8 cellular contexts compared by ENCODE assay signal in the genomic region with DNA sequence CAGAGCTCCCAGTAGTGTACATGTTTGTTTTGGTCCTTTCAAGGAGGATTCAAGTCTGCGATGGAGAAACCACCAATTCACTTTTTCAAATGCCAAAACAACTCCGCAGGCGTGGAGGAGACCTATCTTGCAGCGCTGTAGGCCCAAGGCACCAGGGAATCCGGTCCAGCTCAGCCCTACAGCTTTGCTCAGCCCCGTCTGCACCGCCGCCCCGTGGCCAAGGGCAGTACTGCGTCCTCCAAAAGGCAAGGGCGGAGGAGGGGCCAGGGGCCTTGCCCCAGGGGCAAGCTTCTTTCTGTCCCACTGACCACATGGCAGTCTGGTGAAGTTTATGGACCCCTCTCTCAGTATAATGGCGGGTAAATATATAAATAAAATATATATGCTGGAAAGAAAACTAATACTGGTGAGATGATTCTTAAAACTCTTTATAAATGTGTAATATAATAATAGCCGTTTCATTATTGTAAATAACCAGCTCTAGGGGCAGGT. TPM values are rescaled to one million over a fixed set of nuclear protein-coding genes. Genes with fewer than 3 reads are reported as not detected.
DNase-seq lines count a peak whose midpoint lies in the region; ATAC-seq and TF ChIP-seq lines count a peak whose summit lies in the region.

No MANE protein-coding gene starts in this region.

- no peaks in the 10 kb centered on the region for H3K27me3 ChIP-seq in liver (ENCODE audit: control insufficient read depth in 4 of 4, insufficient read depth in 4 of 4, low read length in 3 of 4)

- H3K4me3 Mint-ChIP-seq in activated CD4-positive, alpha-beta T cell treated with anti-CD3 and anti-CD28 coated beads, Interleukin-2, amount 10 ng/mL, durations not matched to agents 7 days and 5 days = no peak overlapping the region

- 10% methylated on average over 13 of the region's 13 CpGs for WGBS in liver

- no peak overlapping the region for H3K27ac ChIP-seq in liver (ENCODE audit: low read depth in 1 of 2, low read length in 2 of 2)

- TF ChIP-seq CTCF in liver (IDR thresholded peaks at IDR 0.05; ENCODE audit: low read depth, low read length, missing input control) = peak; percentile 96

- DNase-seq in AML-193 (lab: John Stamatoyannopoulos, UW) = peak; percentile 61 to 65
- peak; percentile 78 for DNase-seq in NCI-H460 (ENCODE audit: extremely low read depth, low read depth)
- peak; percentile 75 for DNase-seq in activated CD4-positive, alpha-beta T cell treated with anti-CD3 and anti-CD28 coated beads, Interleukin-2, amount 10 ng/mL, durations not matched to agents 7 days and 5 days
- DNase-seq in dedifferentiated amniotic fluid mesenchymal stem cell (ENCODE audit: extremely low spot score) = peak; percentile 49
- peak; percentile 56 to 80 (median 58) for DNase-seq in stimulated activated CD4-positive, alpha-beta T cell treated with anti-CD3 and anti-CD28 coated beads, TNF-alpha, amount 100 ng/mL, for 24 hours (ENCODE audit: low read depth in 3 of 3)

- H3K4me1 Mint-ChIP-seq in activated CD4-positive, alpha-beta T cell treated with anti-CD3 and anti-CD28 coated beads, Interleukin-2, amount 10 ng/mL, durations not matched to agents 7 days and 5 days = no peaks in the 10 kb centered on the region

- no peaks in the 10 kb centered on the region for H3K36me3 Mint-ChIP-seq in activated CD4-positive, alpha-beta T cell treated with anti-CD3 and anti-CD28 coated beads, Interleukin-2, amount 10 ng/mL, durations not matched to agents 7 days and 5 days (ENCODE audit: low read depth)

- H3K36me3 ChIP-seq in liver (ENCODE audit: control insufficient read depth in 4 of 4, insufficient read depth in 3 of 4, low read depth in 1 of 4, low read length in 3 of 4) = no peaks in the 10 kb centered on the region

- POLR2A ChIA-PET in activated CD4-positive, alpha-beta T cell treated with anti-CD3 and anti-CD28 coated beads, Interleukin-2, amount 10 ng/mL, durations not matched to agents 7 days and 5 days (lab: Charles Lee) = no interaction called here

- H3K27me3 Mint-ChIP-seq in activated CD4-positive, alpha-beta T cell treated with anti-CD3 and anti-CD28 coated beads, Interleukin-2, amount 10 ng/mL, durations not matched to agents 7 days and 5 days = peaks cover 15% of the 10 kb centered on the region

- H3K9me3 ChIP-seq in liver (ENCODE audit: control insufficient read depth in 4 of 4, low read length in 3 of 4) = no peaks in the 10 kb centered on the region

- peak overlapping the region in 1 of 2 donors; percentile 42 for H3K9ac ChIP-seq in liver (ENCODE audit: low read depth in 1 of 2, low read length in 2 of 2)

- no peak overlapping the region for H3K27ac Mint-ChIP-seq in activated CD4-positive, alpha-beta T cell treated with anti-CD3 and anti-CD28 coated beads, Interleukin-2, amount 10 ng/mL, durations not matched to agents 7 days and 5 days

- TF ChIP-seq RAD21 in liver (IDR thresholded peaks at IDR 0.05) = peak; percentile 92 to 93

- H3K4me3 ChIP-seq in liver (ENCODE audit: low read depth in 1 of 3, low read length in 3 of 3) = no peak overlapping the region

- peaks cover 0 to 6% (median 3%) of the 10 kb centered on the region in 4 donors for H3K4me1 ChIP-seq in liver (ENCODE audit: control insufficient read depth in 4 of 4, insufficient read depth in 4 of 4, low read length in 3 of 4)

- H3K9me3 Mint-ChIP-seq in activated CD4-positive, alpha-beta T cell treated with anti-CD3 and anti-CD28 coated beads, Interleukin-2, amount 10 ng/mL, durations not matched to agents 7 days and 5 days = no peaks in the 10 kb centered on the region

- CTCF ChIA-PET in activated CD4-positive, alpha-beta T cell treated with anti-CD3 and anti-CD28 coated beads, Interleukin-2, amount 10 ng/mL, durations not matched to agents 7 days and 5 days (lab: Charles Lee) = interaction anchor here (0.6 to 1.9 kb wide), 11 partner anchors 8 to 303 kb away, joined by 3 to 7 read pairs (median 4); no protein-coding TSS in a partner anchor

- ATAC-seq in GM21825 (IDR thresholded peaks at IDR 0.05; ENCODE audit: unreplicated experiment) (peak; percentile 73), HG03196 (IDR thresholded peaks at IDR 0.05; ENCODE audit: unreplicated experiment) (no peak)

TF ChIP-seq in liver, 16 proteins besides CTCF, POLR2A, EP300 and RAD21:
- TF ChIP-seq RXRA (IDR thresholded peaks at IDR 0.05) = peak in 1 of 2 donors; percentile 15
- TF ChIP-seq, protein P1, sequence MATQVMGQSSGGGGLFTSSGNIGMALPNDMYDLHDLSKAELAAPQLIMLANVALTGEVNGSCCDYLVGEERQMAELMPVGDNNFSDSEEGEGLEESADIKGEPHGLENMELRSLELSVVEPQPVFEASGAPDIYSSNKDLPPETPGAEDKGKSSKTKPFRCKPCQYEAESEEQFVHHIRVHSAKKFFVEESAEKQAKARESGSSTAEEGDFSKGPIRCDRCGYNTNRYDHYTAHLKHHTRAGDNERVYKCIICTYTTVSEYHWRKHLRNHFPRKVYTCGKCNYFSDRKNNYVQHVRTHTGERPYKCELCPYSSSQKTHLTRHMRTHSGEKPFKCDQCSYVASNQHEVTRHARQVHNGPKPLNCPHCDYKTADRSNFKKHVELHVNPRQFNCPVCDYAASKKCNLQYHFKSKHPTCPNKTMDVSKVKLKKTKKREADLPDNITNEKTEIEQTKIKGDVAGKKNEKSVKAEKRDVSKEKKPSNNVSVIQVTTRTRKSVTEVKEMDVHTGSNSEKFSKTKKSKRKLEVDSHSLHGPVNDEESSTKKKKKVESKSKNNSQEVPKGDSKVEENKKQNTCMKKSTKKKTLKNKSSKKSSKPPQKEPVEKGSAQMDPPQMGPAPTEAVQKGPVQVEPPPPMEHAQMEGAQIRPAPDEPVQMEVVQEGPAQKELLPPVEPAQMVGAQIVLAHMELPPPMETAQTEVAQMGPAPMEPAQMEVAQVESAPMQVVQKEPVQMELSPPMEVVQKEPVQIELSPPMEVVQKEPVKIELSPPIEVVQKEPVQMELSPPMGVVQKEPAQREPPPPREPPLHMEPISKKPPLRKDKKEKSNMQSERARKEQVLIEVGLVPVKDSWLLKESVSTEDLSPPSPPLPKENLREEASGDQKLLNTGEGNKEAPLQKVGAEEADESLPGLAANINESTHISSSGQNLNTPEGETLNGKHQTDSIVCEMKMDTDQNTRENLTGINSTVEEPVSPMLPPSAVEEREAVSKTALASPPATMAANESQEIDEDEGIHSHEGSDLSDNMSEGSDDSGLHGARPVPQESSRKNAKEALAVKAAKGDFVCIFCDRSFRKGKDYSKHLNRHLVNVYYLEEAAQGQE (IDR thresholded peaks at IDR 0.05) = no peak
TF ChIP-seq in liver: peak in this region for 1.

RNA-seq across cellular contexts. Expression of a gene that starts 0.7 kb away (rescaled TPM):
- total RNA-seq in NCI-H460 (2014; rRNA removed; shearing (Covaris generic)) = not detected in 2 replicates
- 0.17 TPM in 1 of 2 replicates, not detected in the other for polyA plus RNA-seq in NCI-H460 (2014; cell fraction: nucleus; rRNA removed)
- total RNA-seq in activated CD4-positive, alpha-beta T cell treated with anti-CD3 and anti-CD28 coated beads, Interleukin-2, amount 10 ng/mL, durations not matched to agents 7 days and 5 days = not detected
- under 1 TPM; 0.14 to 0.17 TPM for total RNA-seq in liver
- polyA plus RNA-seq in liver = under 1 TPM; 0.24 to 0.58 TPM

RNA-seq across cellular contexts. Expression of a gene that starts 13.3 kb away (rescaled TPM):
- total RNA-seq in NCI-H460 (2014; rRNA removed; shearing (Covaris generic)) = 9.6 and 13.4 TPM in 2 replicates
- 72.9 and 82.6 TPM in 2 replicates for polyA plus RNA-seq in NCI-H460 (2014; cell fraction: nucleus; rRNA removed)
- not detected for total RNA-seq in activated CD4-positive, alpha-beta T cell treated with anti-CD3 and anti-CD28 coated beads, Interleukin-2, amount 10 ng/mL, durations not matched to agents 7 days and 5 days
- total RNA-seq in liver = 1 to 10 TPM in 1 of 2 donors, under 1 TPM in 1; 0.23 to 1.3 TPM
- under 1 TPM; 0.63 to 0.82 TPM for polyA plus RNA-seq in liver
